ENCODE assay signal across 9 cellular contexts in genomic region chr3:179898024-179898423, GRCh38.
DNase-seq lines count a peak whose midpoint lies in the region; ATAC-seq and TF ChIP-seq lines count a peak whose summit lies in the region.
"Had no signal": no experiment of that assay in that cellular context is flagged by ENCODE, and none has a peak within 500 bp of the region (broad histone marks: within the 10 kb centered on the region; RNA-seq: fewer than 3 reads in every experiment).

No MANE protein-coding gene starts in this region.

- DNase-seq in COLO829 (ENCODE audit: low spot score): peak; percentile 75
- DNase-seq in PC-3: peak; percentile 67
- peak; percentile 42 for DNase-seq in fibroblast of pulmonary artery (ENCODE audit: low read depth)
- DNase-seq in HK-2 (ENCODE audit: unreplicated experiment): no peak
- no peak for DNase-seq in Peyer's patch
- no peak for DNase-seq in osteocyte (ENCODE audit: extremely low spot score, unreplicated experiment)

- ATAC-seq in GM19372 (IDR thresholded peaks at IDR 0.05; ENCODE audit: low read depth, unreplicated experiment) (peak; percentile 76), HG03342 (IDR thresholded peaks at IDR 0.05; ENCODE audit: unreplicated experiment) (peak; percentile 98), PC-3 (peak; percentile 67)

- no peak overlapping the region for H3K4me3 ChIP-seq in PC-3 (ENCODE audit: low read length)
- H3K4me3 ChIP-seq in fibroblast of pulmonary artery (replicated peaks; ENCODE audit: low read depth, low read length): no peak overlapping the region
- no peak overlapping the region for H3K4me3 ChIP-seq in Peyer's patch

- H3K9me2 ChIP-seq in PC-3 (replicated peaks; ENCODE audit: low read length): no peaks in the 10 kb centered on the region

- CTCF ChIA-PET in PC-3 (lab: Charles Lee): interaction anchor here (0.6 kb wide), 1 partner anchor 31 kb away, joined by 5 read pairs; no protein-coding TSS in a partner anchor

- no peaks in the 10 kb centered on the region for H3K9me3 Mint-ChIP-seq in osteocyte (ENCODE audit: unreplicated experiment)
- H3K9me3 Mint-ChIP-seq: activated naive CD4-positive, alpha-beta T cell treated with anti-CD3 and anti-CD28 coated beads, Interleukin-2, amount 50 U/mL, for 72 hours had no signal

- no peak overlapping the region for H3K9ac ChIP-seq in PC-3 (ENCODE audit: low read length)

- no peaks in the 10 kb centered on the region for H3K4me1 Mint-ChIP-seq in osteocyte (ENCODE audit: unreplicated experiment)

- no peak overlapping the region for H2AFZ ChIP-seq in PC-3 (ENCODE audit: low read length)

- BruUV-seq in PC-3 (replicated peaks; lab: Mats Ljungman, UMichigan): no TSS peak

- POLR2A ChIA-PET in PC-3 (lab: Charles Lee; ENCODE audit: unreplicated experiment): no interaction called here

- H3K36me3 ChIP-seq in PC-3 (ENCODE audit: low read depth, low read length): no peaks in the 10 kb centered on the region
- H3K36me3 ChIP-seq in Peyer's patch: no peaks in the 10 kb centered on the region

- no peaks in the 10 kb centered on the region for H3F3A ChIP-seq in PC-3 (ENCODE audit: low read length, unreplicated experiment)

- H4K20me1 ChIP-seq in PC-3 (ENCODE audit: low read length): no peaks in the 10 kb centered on the region

- no peak overlapping the region for H3K4me2 ChIP-seq in PC-3 (ENCODE audit: low read length)

- H3K9me3 ChIP-seq in PC-3 (ENCODE audit: low read length): no peaks in the 10 kb centered on the region
- no peaks in the 10 kb centered on the region for H3K9me3 ChIP-seq in Peyer's patch

- H3K27me3 ChIP-seq in PC-3 (ENCODE audit: low read length) (peaks cover 12% of the 10 kb centered on the region), Peyer's patch (no peaks in the 10 kb centered on the region)

- H3K4me3 Mint-ChIP-seq in osteocyte (ENCODE audit: unreplicated experiment): no peak overlapping the region

- intact Hi-C loops in PC-3 (cut with micrococcal nuclease): no loop called here

- no peaks in the 10 kb centered on the region for H3K36me3 Mint-ChIP-seq in osteocyte (ENCODE audit: unreplicated experiment)
- H3K36me3 Mint-ChIP-seq: activated naive CD4-positive, alpha-beta T cell treated with anti-CD3 and anti-CD28 coated beads, Interleukin-2, amount 50 U/mL, for 72 hours had no signal

- no peak overlapping the region for H3K27ac Mint-ChIP-seq in osteocyte (ENCODE audit: unreplicated experiment)
- H3K27ac Mint-ChIP-seq: activated naive CD4-positive, alpha-beta T cell treated with anti-CD3 and anti-CD28 coated beads, Interleukin-2, amount 50 U/mL, for 72 hours had no signal

- no peak for TF ChIP-seq POLR2A in Peyer's patch (IDR thresholded peaks at IDR 0.05)

- H3K27me3 Mint-ChIP-seq in osteocyte (ENCODE audit: unreplicated experiment): peaks cover 43% of the 10 kb centered on the region

- TF ChIP-seq CTCF in PC-3 (conservative IDR thresholded peaks at IDR 0.05; ENCODE audit: low read depth, low read length): no peak
- no peak for TF ChIP-seq CTCF in fibroblast of pulmonary artery (IDR thresholded peaks at IDR 0.05; ENCODE audit: low read length, missing control alignments)
- no peak for TF ChIP-seq CTCF in Peyer's patch (IDR thresholded peaks at IDR 0.05)
- TF ChIP-seq CTCF in osteocyte (IDR thresholded peaks at IDR 0.05): no peak

- no peak overlapping the region for H3K27ac ChIP-seq in PC-3 (ENCODE audit: low read length)
- H3K27ac ChIP-seq in Peyer's patch: no peak overlapping the region

- H3K79me2 ChIP-seq in PC-3 (ENCODE audit: low read length): no peaks in the 10 kb centered on the region

- no peaks in the 10 kb centered on the region for H3K4me1 ChIP-seq in PC-3 (ENCODE audit: insufficient read depth, low read length)
- H3K4me1 ChIP-seq in Peyer's patch: no peaks in the 10 kb centered on the region

Comparison
In these comparisons a context has a peak if more than half of its experiments do, and no peak if none do; other contexts are left out.
1. DNase-seq: peak in COLO829 (single experiment), PC-3 (single experiment) and fibroblast of pulmonary artery (single experiment); none in HK-2 (single experiment), Peyer's patch (0 of 3) and osteocyte (single experiment).
2. Peak in every context shown above with its lines, with median percentiles within 50 percentile points of each other: ATAC-seq.